In genomic region chr20:4018015-4018748, GRCh38 we compare ENCODE assay signal across 13 cellular contexts. TPM values are rescaled to one million over a fixed set of nuclear protein-coding genes. Genes with fewer than 3 reads are reported as not detected.
DNase-seq lines count a peak whose midpoint lies in the region; ATAC-seq, FAIRE-seq and TF ChIP-seq lines count a peak whose summit lies in the region.
"Had no signal": no experiment of that assay in that cellular context is flagged by ENCODE, and none has a peak within 500 bp of the region (broad histone marks: within the 10 kb centered on the region; RNA-seq: fewer than 3 reads in every experiment).

No MANE protein-coding gene starts in this region.

- no peak overlapping the region for H2AFZ ChIP-seq in GM23248
- H2AFZ ChIP-seq in keratinocyte (ENCODE audit: control insufficient read depth, low read length): no peak overlapping the region

- no peaks in the 10 kb centered on the region for H3K9me1 ChIP-seq in keratinocyte (ENCODE audit: control insufficient read depth, extremely low read depth, insufficient read depth, low read length)

- peaks cover 32% of the 10 kb centered on the region for H3F3A ChIP-seq in GM23248 (ENCODE audit: insufficient read depth)

- H3K4me2 ChIP-seq in GM23248 (ENCODE audit: unreplicated experiment) (no peak overlapping the region), keratinocyte (ENCODE audit: control insufficient read depth, extremely low read depth, insufficient read depth, low read depth, low read length) (peak overlapping the region; percentile 47)

- no peaks in the 10 kb centered on the region for H3K36me3 ChIP-seq in GM23248 (ENCODE audit: low read depth)
- no peaks in the 10 kb centered on the region for H3K36me3 ChIP-seq in keratinocyte (ENCODE audit: control insufficient read depth in 2 of 2, extremely low read depth in 1 of 2, insufficient read depth in 2 of 2, low read length in 2 of 2)
- H3K36me3 ChIP-seq in colonic mucosa: no peaks in the 10 kb centered on the region
- no peaks in the 10 kb centered on the region for H3K36me3 ChIP-seq in gastrocnemius medialis

- H3K27me3 ChIP-seq in GM23248 (replicated peaks; ENCODE audit: insufficient read depth) (no peaks in the 10 kb centered on the region), keratinocyte (ENCODE audit: control insufficient read depth, extremely low read depth, insufficient read depth, low read length) (no peaks in the 10 kb centered on the region), colonic mucosa (no peaks in the 10 kb centered on the region), gastrocnemius medialis (no peaks in the 10 kb centered on the region)

- no peak overlapping the region for H3K27ac ChIP-seq in GM23248
- H3K27ac ChIP-seq in keratinocyte (ENCODE audit: control insufficient read depth, insufficient read depth, low read length): no peak overlapping the region
- no peak overlapping the region for H3K27ac ChIP-seq in substantia nigra (ENCODE audit: low read depth, low read length, poor library complexity, severe bottlenecking)
- no peak overlapping the region for H3K27ac ChIP-seq in colonic mucosa
- no peak overlapping the region for H3K27ac ChIP-seq in gastrocnemius medialis

- TF ChIP-seq CTCF in AG10803 (conservative IDR thresholded peaks at IDR 0.05; ENCODE audit: low read length) (no peak), keratinocyte (optimal IDR thresholded peaks at IDR 0.05 in 1 of 3, IDR thresholded peaks at IDR 0.05 in 1 of 3, conservative IDR thresholded peaks at IDR 0.05 in 1 of 3; ENCODE audit: extremely low read depth in 1 of 3, insufficient read depth in 2 of 3, low read length in 3 of 3) (no peak), colonic mucosa (IDR thresholded peaks at IDR 0.05) (no peak), gastrocnemius medialis (IDR thresholded peaks at IDR 0.05 in 4 of 5, conservative IDR thresholded peaks at IDR 0.05 in 1 of 5) (no peak)

- dilution Hi-C loops in keratinocyte (cut with MboI; ENCODE audit: extremely low pct_ligation_motif_present, low sequenced_read_pairs): no loop called here

- FAIRE-seq in keratinocyte (lab: Jason Lieb, UNC): no peak

- H3K9me2 ChIP-seq in GM23248 (ENCODE audit: insufficient read depth): no peaks in the 10 kb centered on the region

- in situ Hi-C loops in GM23248 (cut with MboI): no loop called here
- in situ Hi-C loops in gastrocnemius medialis (cut with MboI; ENCODE audit: low sequenced_read_pairs in 4 of 4): no loop called here

- H3K9ac ChIP-seq in GM23248 (no peak overlapping the region), keratinocyte (ENCODE audit: control insufficient read depth, extremely low read depth, insufficient read depth, low read length) (no peak overlapping the region), colonic mucosa (ENCODE audit: low read depth in 2 of 2, low read length in 2 of 2) (no peak overlapping the region)

- H3K9me3 ChIP-seq in GM23248 (ENCODE audit: low read depth): no peaks in the 10 kb centered on the region
- no peaks in the 10 kb centered on the region for H3K9me3 ChIP-seq in keratinocyte (ENCODE audit: control insufficient read depth, low read depth, low read length)
- no peaks in the 10 kb centered on the region for H3K9me3 ChIP-seq in colonic mucosa
- no peaks in the 10 kb centered on the region for H3K9me3 ChIP-seq in gastrocnemius medialis

- intact Hi-C loops in colonic mucosa (cut with DNase I): no loop called here
- intact Hi-C loops in gastrocnemius medialis (cut with DNase I; ENCODE audit: low total_unique reads): loop anchor here (5.0 kb wide), 1 partner anchor 44 kb away; no protein-coding TSS in a partner anchor

- no peak for ATAC-seq in gastrocnemius medialis
- ATAC-seq: activated CD4-positive, alpha-beta T cell treated with anti-CD3 and anti-CD28 coated beads for 36 hours; natural killer cell treated with Interleukin-12 subunit alpha and Interleukin-12 subunit beta and Interleukin-15 and Interleukin-18, amount 100 ng/mL, for 72 hours had no signal

- H4K20me1 ChIP-seq in GM23248 (ENCODE audit: insufficient read depth) (no peaks in the 10 kb centered on the region), keratinocyte (ENCODE audit: control insufficient read depth, extremely low read depth, insufficient read depth, low read length) (no peaks in the 10 kb centered on the region)

- H3K4me1 ChIP-seq in GM23248 (ENCODE audit: insufficient read depth) (peaks cover 20% of the 10 kb centered on the region), keratinocyte (ENCODE audit: control insufficient read depth, extremely low read depth, insufficient read depth, low read length) (peaks cover 34% of the 10 kb centered on the region), colonic mucosa (peaks cover 6% of the 10 kb centered on the region), gastrocnemius medialis (peaks cover 6 to 7% of the 10 kb centered on the region in 2 donors)

- DNase-seq in AG10803 (ENCODE audit: low read depth): peak; percentile 15
- DNase-seq in GM23248: peak; percentile 50
- peak; percentile 32 for DNase-seq in RPMI7951 (ENCODE audit: low read depth)
- DNase-seq in keratinocyte (ENCODE audit: low read depth, low spot score): no peak
- no peak for DNase-seq in substantia nigra (lab: John Stamatoyannopoulos, UW)
- DNase-seq in colonic mucosa: no peak
- DNase-seq in gastrocnemius medialis: no peak
- no peak for DNase-seq in KG1 (lab: John Stamatoyannopoulos, UW)
- DNase-seq: activated CD4-positive, alpha-beta T cell treated with anti-CD3 and anti-CD28 coated beads for 36 hours; kidney glomerular epithelial cell; NCI-H1092; SW 1271 had no signal

- WGBS in GM23248 (ENCODE audit: low coverage in 1 of 2, low lambda C conversion rate in 2 of 2, missing lambda C conversion rate in 2 of 2), 2 experiments: 57 to 60% methylated on average over 5 of the region's 5 CpGs

- no peak overlapping the region for H3K4me3 ChIP-seq in AG10803 (ENCODE audit: low read length)
- H3K4me3 ChIP-seq in GM23248: no peak overlapping the region
- no peak overlapping the region for H3K4me3 ChIP-seq in keratinocyte (ENCODE audit: control insufficient read depth in 2 of 3, extremely low read depth in 1 of 3, insufficient read depth in 2 of 3, low read depth in 1 of 3, low read length in 3 of 3)
- H3K4me3 ChIP-seq in colonic mucosa: no peak overlapping the region
- no peak overlapping the region for H3K4me3 ChIP-seq in gastrocnemius medialis

- no peak for TF ChIP-seq POLR2A in gastrocnemius medialis (IDR thresholded peaks at IDR 0.05)

- peaks cover 20% of the 10 kb centered on the region for H3K79me2 ChIP-seq in GM23248 (ENCODE audit: insufficient read depth)
- H3K79me2 ChIP-seq in keratinocyte (ENCODE audit: control insufficient read depth, insufficient read depth, low read length): no peaks in the 10 kb centered on the region

RNA-seq across cellular contexts. Expression of gene RNF24, which starts 2.8 kb away (rescaled TPM):
- total RNA-seq in GM23248 (2014; rRNA removed; shearing (Covaris generic)): 20.1 and 24.7 TPM in 2 replicates
- polyA plus RNA-seq in GM23248 (2016; fragmentation: Nextera tagmentation; extraction: Ambion mirVana) (44.8 and 47.4 TPM in 2 replicates), keratinocyte (3.9 to 7.8 TPM (median 5.5 TPM) in 3 replicates)
- total RNA-seq in RPMI7951 (2014; rRNA removed; shearing (Covaris generic)): 25.1 and 26.3 TPM in 2 replicates
- polyA plus RNA-seq in keratinocyte (2011; ENCODE audit: low read depth): 2.0 TPM
- 5.9 and 6.7 TPM in 2 replicates for polyA plus RNA-seq in keratinocyte (2011; cell fraction: cytosol; rRNA removed)
- polyA plus RNA-seq in keratinocyte (2011; cell fraction: nucleus; rRNA removed): 8.1 and 10.0 TPM in 2 replicates
- 8.4 and 9.9 TPM in 2 replicates for polyA plus RNA-seq in keratinocyte (2012; ENCODE audit: low replicate concordance)
- 4.0 to 9.7 TPM (median 6.9 TPM) in 3 replicates for polyA minus RNA-seq in keratinocyte
- polyA minus RNA-seq in keratinocyte (2011; cell fraction: cytosol; rRNA and poly(A)+ RNA removed): 5.6 TPM
- 5.9 and 10.4 TPM in 2 replicates for polyA minus RNA-seq in keratinocyte (2011; cell fraction: nucleus; rRNA and poly(A)+ RNA removed)
- total RNA-seq in colonic mucosa (10 to 100 TPM in 1 of 2 donors, 1 to 10 TPM in 1; 4.2 to 13.4 TPM), gastrocnemius medialis (1 to 10 TPM; 1.3 to 3.1 (median 2.1) TPM)

Comparison
In these comparisons a context has a peak if more than half of its experiments do, and no peak if none do; other contexts are left out.
1. DNase-seq: peak in AG10803 (single experiment), GM23248 (single experiment) and RPMI7951 (single experiment); none in keratinocyte (single experiment), substantia nigra (0 of 49), colonic mucosa (single experiment), gastrocnemius medialis (0 of 2) and KG1 (single experiment).